Comparison of ENCODE assay signal across 8 cellular contexts in genomic region chr12:57894577-57895292, GRCh38. TPM values are rescaled to one million over a fixed set of nuclear protein-coding genes. Genes with fewer than 3 reads are reported as not detected.
A peak's percentile ranks its signal among the peaks of the same experiment; 100 is the strongest.
DNase-seq lines count a peak whose midpoint lies in the region; ATAC-seq and TF ChIP-seq lines count a peak whose summit lies in the region.

No MANE protein-coding gene starts in this region.

- no peak overlapping the region for H3K4me3 Mint-ChIP-seq in activated naive CD8-positive, alpha-beta T cell treated with anti-CD3 and anti-CD28 coated beads for 36 hours

- WGBS in mesodermal cell (ENCODE audit: insufficient coverage in 2 of 2), 2 experiments, result 95 to 96% methylated on average over 3 to 4 of the region's 5 CpGs

- no peak for ATAC-seq in HG03025 (IDR thresholded peaks at IDR 0.05; ENCODE audit: low FRiP score, unreplicated experiment)
- no peak for ATAC-seq in GM18517 (IDR thresholded peaks at IDR 0.05; ENCODE audit: unreplicated experiment)
- ATAC-seq in GM21825 (IDR thresholded peaks at IDR 0.05; ENCODE audit: unreplicated experiment), result no peak

- H3K4me1 ChIP-seq in left ventricle myocardium inferior (peaks cover 95% of the 10 kb centered on the region), mesodermal cell (ENCODE audit: control insufficient read depth, insufficient read depth, low read length, poor library complexity, severe bottlenecking) (peaks cover 41% of the 10 kb centered on the region)

- TF ChIP-seq CTCF in left ventricle myocardium inferior (IDR thresholded peaks at IDR 0.05; ENCODE audit: borderline replicate concordance), result no peak

- peaks cover 2% of the 10 kb centered on the region for H3K36me3 Mint-ChIP-seq in activated naive CD8-positive, alpha-beta T cell treated with anti-CD3 and anti-CD28 coated beads for 36 hours

- peak overlapping the region; percentile 43 for H3K4me3 ChIP-seq in left ventricle myocardium inferior
- no peak overlapping the region for H3K4me3 ChIP-seq in mesodermal cell (ENCODE audit: extremely low read depth, insufficient read depth, low read length, poor library complexity, severe bottlenecking)

- H3K27ac ChIP-seq in left ventricle myocardium inferior (replicated peaks), result peak overlapping the region; percentile 98
- H3K27ac ChIP-seq in mesodermal cell (ENCODE audit: low read depth, low read length, severe bottlenecking), result peak overlapping the region; percentile 91

- H3K27me3 Mint-ChIP-seq in activated naive CD8-positive, alpha-beta T cell treated with anti-CD3 and anti-CD28 coated beads for 36 hours, result no peaks in the 10 kb centered on the region

- intact Hi-C loops in left ventricle myocardium inferior (cut with micrococcal nuclease) (loop anchor here (5.0 kb wide), 1 partner anchor 62 kb away; no protein-coding TSS in a partner anchor), cardiac septum (cut with DNase I) (loop anchor here (2.0 kb wide), 1 partner anchor 56 kb away; no protein-coding TSS in a partner anchor)

- H3K27ac Mint-ChIP-seq in activated naive CD8-positive, alpha-beta T cell treated with anti-CD3 and anti-CD28 coated beads for 36 hours, result peak overlapping the region; percentile 17

- H3K36me3 ChIP-seq in left ventricle myocardium inferior, result no peaks in the 10 kb centered on the region
- no peaks in the 10 kb centered on the region for H3K36me3 ChIP-seq in mesodermal cell (ENCODE audit: control insufficient read depth, insufficient read depth, low read length)

- H3K9me3 ChIP-seq in left ventricle myocardium inferior (replicated peaks) (no peaks in the 10 kb centered on the region), mesodermal cell (ENCODE audit: control insufficient read depth, low read length) (no peaks in the 10 kb centered on the region)

- no peaks in the 10 kb centered on the region for H3K9me3 Mint-ChIP-seq in activated naive CD8-positive, alpha-beta T cell treated with anti-CD3 and anti-CD28 coated beads for 36 hours

- DNase-seq in left ventricle myocardium inferior (no peak), cardiac septum (ENCODE audit: low spot score) (no peak)
- no peak for DNase-seq in activated naive CD8-positive, alpha-beta T cell treated with anti-CD3 and anti-CD28 coated beads for 36 hours
- no peak for DNase-seq in stimulated activated naive CD4-positive, alpha-beta T cell treated with Interleukin-2 at 50 U/mL for 16 hours (lab: John Stamatoyannopoulos, UW)

- peaks cover 58% of the 10 kb centered on the region for H3K4me1 Mint-ChIP-seq in activated naive CD8-positive, alpha-beta T cell treated with anti-CD3 and anti-CD28 coated beads for 36 hours

- no peaks in the 10 kb centered on the region for H3K27me3 ChIP-seq in left ventricle myocardium inferior (ENCODE audit: low read depth)

RNA-seq across cellular contexts. Expression of gene ATP23, which starts 46.6 kb away (rescaled TPM):
- total RNA-seq in left ventricle myocardium inferior (7.4 TPM), cardiac septum (6.2 TPM)
- total RNA-seq in activated naive CD8-positive, alpha-beta T cell treated with anti-CD3 and anti-CD28 coated beads for 36 hours, result 10 to 100 TPM; 13.2 to 13.8 TPM
- 9.5 TPM for polyA plus RNA-seq in mesodermal cell (2013, experiment 1 of 2)
- 7.6 TPM for polyA plus RNA-seq in mesodermal cell (2013, experiment 2 of 2)

RNA-seq across cellular contexts. Expression of gene CTDSP2, which starts 48.2 kb away (rescaled TPM):
- total RNA-seq in left ventricle myocardium inferior (82.6 TPM), cardiac septum (89.2 TPM)
- 10 to 100 TPM; 91.4 to 94.3 TPM for total RNA-seq in activated naive CD8-positive, alpha-beta T cell treated with anti-CD3 and anti-CD28 coated beads for 36 hours
- polyA plus RNA-seq in mesodermal cell (2013, experiment 1 of 2), result 123 TPM
- polyA plus RNA-seq in mesodermal cell (2013, experiment 2 of 2), result 121 TPM
